In genomic region chr17:58513391-58513912, GRCh38 we compare ENCODE assay signal across 8 cellular contexts. TPM values are rescaled to one million over a fixed set of nuclear protein-coding genes. Genes with fewer than 3 reads are reported as not detected.
A peak's percentile ranks its signal among the peaks of the same experiment; 100 is the strongest.
DNase-seq lines count a peak whose midpoint lies in the region; ATAC-seq, FAIRE-seq and TF ChIP-seq lines count a peak whose summit lies in the region.

No MANE protein-coding gene starts in this region.

- CTCF ChIA-PET in GM12878 (lab: Yijun Ruan, JAX): interaction anchor here (1.4 to 2.2 kb wide), 2 partner anchors 8 to 9 kb away, joined by 4 to 15 read pairs; no protein-coding TSS in a partner anchor

- in situ Hi-C loops in GM12878 (cut with MboI) (no loop called here), ACHN (cut with HindIII; ENCODE audit: low pct_ligation_motif_present, low pct_unique_long_range_greater_than_20kb, low sequenced_read_pairs) (no loop called here)

- H3K4me1 Mint-ChIP-seq in CD14-positive monocyte (peaks cover 38% of the 10 kb centered on the region), naive B cell (peaks cover 53 to 71% (median 67%) of the 10 kb centered on the region in 3 donors)

- H3K9ac ChIP-seq in Loucy (ENCODE audit: low read depth, low read length, poor library complexity, severe bottlenecking): peak overlapping the region; percentile 84
- peak overlapping the region; percentile 79 for H3K9ac ChIP-seq in GM12878 (ENCODE audit: control insufficient read depth, insufficient read depth, low read length)

- peak overlapping the region; percentile 85 to 92 for H3K4me3 Mint-ChIP-seq in CD14-positive monocyte
- H3K4me3 Mint-ChIP-seq in naive B cell: peak overlapping the region; percentile 83 to 94 (median 87)

- H3K9me3 ChIP-seq in Loucy (ENCODE audit: insufficient read depth, low read depth, low read length): no peaks in the 10 kb centered on the region
- H3K9me3 ChIP-seq in GM12878 (replicated peaks; ENCODE audit: control insufficient read depth, insufficient read depth, low read length): no peaks in the 10 kb centered on the region; the same call in 2 of the 3 replicates

- DNase-seq in CD14-positive monocyte (ENCODE audit: low spot score) (no peak), GM12878 (ENCODE audit: low read depth, low spot score) (no peak), naive B cell (no peak), ACHN (no peak), hippocampal formation (lab: John Stamatoyannopoulos, UW) (no peak)

- intact Hi-C loops in CD14-positive monocyte (cut with micrococcal nuclease): loop anchor here in 1 of 2 donors (10.0 kb wide), 1 partner anchor 179 kb away; no protein-coding TSS in a partner anchor
- intact Hi-C loops in GM12878 (cut with micrococcal nuclease; ENCODE audit: unreplicated experiment): no loop called here

- H3K36me3 ChIP-seq in Loucy (ENCODE audit: insufficient read depth, low read length): peaks cover 30% of the 10 kb centered on the region; the same call in 1 of the 2 replicates
- peaks cover 17% of the 10 kb centered on the region in 2 experiments; a peak in 3 of 4 replicates for H3K36me3 ChIP-seq in GM12878 (ENCODE audit: control insufficient read depth in 2 of 2, insufficient read depth in 2 of 2, low read length in 1 of 2)

- peak overlapping the region; percentile 76 for H3K27ac ChIP-seq in GM12878 (ENCODE audit: control insufficient read depth, insufficient read depth)

- H3F3A ChIP-seq in Loucy (ENCODE audit: low read depth): peaks cover 3% of the 10 kb centered on the region; the same call in 1 of the 2 replicates

- H3K36me3 Mint-ChIP-seq in CD14-positive monocyte: peaks cover 52 to 54% of the 10 kb centered on the region in 2 donors
- peaks cover 31 to 34% of the 10 kb centered on the region in 2 donors for H3K36me3 Mint-ChIP-seq in naive B cell

- H3K27ac Mint-ChIP-seq in CD14-positive monocyte: peak overlapping the region in 6 of 7 donors; percentile 21 to 74 (median 46)
- peak overlapping the region in 5 of 6 donors; percentile 48 to 93 (median 87) for H3K27ac Mint-ChIP-seq in naive B cell

- no peaks in the 10 kb centered on the region for H3K9me2 ChIP-seq in Loucy (replicated peaks; ENCODE audit: low read depth, low read length)

- H4K20me1 ChIP-seq in Loucy (ENCODE audit: insufficient read depth, low read length, poor library complexity, severe bottlenecking) (peaks cover 14% of the 10 kb centered on the region), GM12878 (ENCODE audit: control insufficient read depth, insufficient read depth) (0 out of 2 replicates have a peak, but pooled peaks cover 2% of the 10 kb centered on the region)

- no peaks in the 10 kb centered on the region for H3K9me3 Mint-ChIP-seq in CD14-positive monocyte
- no peaks in the 10 kb centered on the region for H3K9me3 Mint-ChIP-seq in naive B cell

- 0 out of 2 replicates have a peak, but pooled peaks have one; percentile 16 for TF ChIP-seq POLR2A in GM12878 (IDR thresholded peaks at IDR 0.05; ENCODE audit: low read depth, low read length)

- FAIRE-seq in GM12878 (lab: Jason Lieb, UNC): no peak

- H3K4me2 ChIP-seq in Loucy (ENCODE audit: low read depth, low read length, poor library complexity, severe bottlenecking) (peak overlapping the region; percentile 100), GM12878 (ENCODE audit: control insufficient read depth, insufficient read depth) (peak overlapping the region; percentile 75)

- SMC1A ChIA-PET in GM12878 (lab: Charles Lee; ENCODE audit: uncharacterized antibody, unreplicated experiment): interaction anchor here (1.4 to 4.2 kb wide), 3 partner anchors 10 to 196 kb away, joined by 4 to 22 read pairs (median 4); no protein-coding TSS in a partner anchor

- H2AFZ ChIP-seq in Loucy (ENCODE audit: low read length) (no peak overlapping the region), GM12878 (ENCODE audit: control insufficient read depth, low read depth, low read length) (no peak overlapping the region)

- H3K27me3 ChIP-seq in Loucy (ENCODE audit: insufficient read depth, low read length, poor library complexity, severe bottlenecking) (no peaks in the 10 kb centered on the region), GM12878 (replicated peaks in 1 of 2; ENCODE audit: control insufficient read depth in 2 of 2, insufficient read depth in 2 of 2, low read length in 1 of 2) (no peaks in the 10 kb centered on the region)

- TF ChIP-seq CTCF in CD14-positive monocyte (IDR thresholded peaks at IDR 0.05) (no peak), Loucy (conservative IDR thresholded peaks at IDR 0.05; ENCODE audit: low read length) (peak; percentile 39), GM12878 (IDR thresholded peaks at IDR 0.05 in 2 of 3, conservative IDR thresholded peaks at IDR 0.05 in 1 of 3; ENCODE audit: control insufficient read depth in 2 of 3, extremely low read depth in 1 of 3, insufficient read depth in 1 of 3, low read depth in 3 of 3, low read length in 3 of 3) (peak; percentile 6 to 14 (median 9); a peak in 1 of 6 replicates)

- H3K27me3 Mint-ChIP-seq in CD14-positive monocyte (ENCODE audit: low read depth in 3 of 3) (peaks cover 0 to 4% (median 2%) of the 10 kb centered on the region in 3 donors), naive B cell (no peaks in the 10 kb centered on the region)

- H3K4me1 ChIP-seq in Loucy (ENCODE audit: insufficient read depth, low read length, poor library complexity, severe bottlenecking): peaks cover 37% of the 10 kb centered on the region
- H3K4me1 ChIP-seq in GM12878 (ENCODE audit: control insufficient read depth, insufficient read depth, low read length): peaks cover 24% of the 10 kb centered on the region

- no peak for TF ChIP-seq EP300 in GM12878 (IDR thresholded peaks at IDR 0.05; ENCODE audit: borderline replicate concordance in 1 of 2, control insufficient read depth in 1 of 2, low read depth in 2 of 2, low read length in 2 of 2)

- WGBS in GM12878 (ENCODE audit: insufficient coverage, insufficient replicate concordance, low lambda C conversion rate, missing lambda C conversion rate): 0% methylated on average over 8 of the region's 12 CpGs

- H3K4me3 ChIP-seq in Loucy (ENCODE audit: low read length, poor library complexity, severe bottlenecking) (peak overlapping the region; percentile 79), GM12878 (peak overlapping the region; percentile 98)

- H3K79me2 ChIP-seq in Loucy (ENCODE audit: insufficient read depth, low read length) (peaks cover 43% of the 10 kb centered on the region), GM12878 (ENCODE audit: control insufficient read depth, insufficient read depth, low read length) (peaks cover 46% of the 10 kb centered on the region)

- RAD21 ChIA-PET in GM12878 (lab: Charles Lee; ENCODE audit: unreplicated experiment): interaction anchor here (0.7 to 1.1 kb wide), 3 partner anchors 9 to 196 kb away, joined by 3 to 4 read pairs (median 3); no protein-coding TSS in a partner anchor

- no peak for TF ChIP-seq RAD21 in GM12878 (IDR thresholded peaks at IDR 0.05; ENCODE audit: insufficient read depth, low read depth, low read length)

- BruUV-seq in GM12878 (replicated peaks; lab: Mats Ljungman, UMichigan): no TSS peak

- POLR2A ChIA-PET in GM12878 (lab: Charles Lee): interaction anchor here (0.5 to 1.4 kb wide), 5 partner anchors 45 to 925 kb away, joined by 3 to 4 read pairs (median 3); no protein-coding TSS in a partner anchor

- ATAC-seq in GM12878: no peak
- no peak for ATAC-seq in naive B cell (ENCODE audit: low read depth in 2 of 2)
- no peak for ATAC-seq in HG03025 (IDR thresholded peaks at IDR 0.05; ENCODE audit: low FRiP score, unreplicated experiment)
- no peak for ATAC-seq in GM21390 (IDR thresholded peaks at IDR 0.05; ENCODE audit: unreplicated experiment)

TF ChIP-seq in GM12878, 131 proteins besides CTCF, POLR2A, EP300 and RAD21 (continues in another document):
- no peak for TF ChIP-seq MYC (IDR thresholded peaks at IDR 0.05; ENCODE audit: insufficient read depth, insufficient read length, insufficient replicate concordance, low read length, severe bottlenecking)

RNA-seq across cellular contexts. Expression of gene MTMR4, which starts 1.0 kb away (rescaled TPM):
- polyA plus RNA-seq in CD14-positive monocyte: 1 to 10 TPM; 7.2 to 8.4 TPM
- total RNA-seq in GM12878 (2013; cell fraction: nucleolus; rRNA removed): 173 and 186 TPM in 2 replicates
- 81.1 and 83.1 TPM in 2 replicates for total RNA-seq in GM12878 (2014; rRNA removed)
- 51.5 and 52.3 TPM in 2 replicates for total RNA-seq in GM12878 (2014; rRNA removed; fragmentation: Illumina TruSeq; extraction: Trizol)
- total RNA-seq in GM12878 (2021): 87.2 and 87.6 TPM in 2 replicates
- polyA plus RNA-seq in GM12878 (2011; ENCODE audit: low read depth): 34.0 TPM
- polyA plus RNA-seq in GM12878 (2011; rRNA removed): 92.3 and 127 TPM in 2 replicates
- polyA plus RNA-seq in GM12878 (2011; cell fraction: cytosol; rRNA removed): 96.3 and 103 TPM in 2 replicates
- 175 and 180 TPM in 2 replicates for polyA plus RNA-seq in GM12878 (2011; cell fraction: nucleus; rRNA removed)
- 41.9 and 43.4 TPM in 2 replicates for polyA plus RNA-seq in GM12878 (2012)
- 52.0 and 54.2 TPM in 2 replicates for polyA plus RNA-seq in GM12878 (2014; fragmentation: Illumina TruSeq; extraction: Trizol)
- 10 to 100 TPM; 12.8 to 15.3 TPM for polyA plus RNA-seq in GM12878 (2014; fragmentation: Nextera tagmentation; extraction: Ambion mirVana)
- polyA plus RNA-seq in GM12878 (2014; rRNA removed): 62.4 TPM in 2 replicates
- 10 to 100 TPM; 42.0 to 47.9 TPM for polyA plus RNA-seq in GM12878 (2016; fragmentation: Nextera tagmentation; extraction: Ambion mirVana)
- polyA minus RNA-seq in GM12878 (2011; rRNA and poly(A)+ RNA removed): 319 and 364 TPM in 2 replicates
- polyA minus RNA-seq in GM12878 (2011; cell fraction: cytosol; rRNA and poly(A)+ RNA removed): 60.8 and 65.5 TPM in 2 replicates
- 45.1 and 70.1 TPM in 2 replicates for polyA minus RNA-seq in GM12878 (2011; cell fraction: nucleus; rRNA and poly(A)+ RNA removed)
- polyA plus RNA-seq in naive B cell (ENCODE audit: low read depth in 6 of 6): 10 to 100 TPM; 12.9 to 35.7 (median 30.4) TPM

RNA-seq across cellular contexts. Expression of gene HSF5, which starts 25.2 kb away (rescaled TPM):
- polyA plus RNA-seq in CD14-positive monocyte (under 1 TPM in 1 of 2 donors, not detected in 1; 0.07 TPM), GM12878 (2011; rRNA removed) (not detected in 2 replicates), GM12878 (2014; fragmentation: Illumina TruSeq; extraction: Trizol) (0.12 and 0.14 TPM in 2 replicates), GM12878 (2014; fragmentation: Nextera tagmentation; extraction: Ambion mirVana) (under 1 TPM; 0.02 to 0.04 TPM), GM12878 (2014; rRNA removed) (0.03 and 0.08 TPM in 2 replicates), GM12878 (2016; fragmentation: Nextera tagmentation; extraction: Ambion mirVana) (not detected), naive B cell (ENCODE audit: low read depth in 6 of 6) (1 to 10 TPM; 1.3 to 4.6 (median 3.1) TPM)
- total RNA-seq in GM12878 (2013; cell fraction: nucleolus; rRNA removed): 0.15 and 0.22 TPM in 2 replicates
- total RNA-seq in GM12878 (2014; rRNA removed) (0.11 TPM in 1 of 2 replicates, not detected in the other), GM12878 (2014; rRNA removed; fragmentation: Illumina TruSeq; extraction: Trizol) (0.04 and 0.09 TPM in 2 replicates), GM12878 (2021) (0.13 and 0.18 TPM in 2 replicates)
- 0.05 TPM for polyA plus RNA-seq in GM12878 (2011; ENCODE audit: low read depth)
- not detected in 2 replicates for polyA plus RNA-seq in GM12878 (2011; cell fraction: cytosol; rRNA removed)
- polyA plus RNA-seq in GM12878 (2011; cell fraction: nucleus; rRNA removed): 0.03 TPM in 1 of 2 replicates, not detected in the other
- 0.05 and 0.11 TPM in 2 replicates for polyA plus RNA-seq in GM12878 (2012)
- 0.07 and 0.10 TPM in 2 replicates for polyA minus RNA-seq in GM12878 (2011; rRNA and poly(A)+ RNA removed)
- polyA minus RNA-seq in GM12878 (2011; cell fraction: cytosol; rRNA and poly(A)+ RNA removed): not detected in 2 replicates
- polyA minus RNA-seq in GM12878 (2011; cell fraction: nucleus; rRNA and poly(A)+ RNA removed): 0.12 and 0.38 TPM in 2 replicates
